Comparison of ENCODE assay signal across 8 cellular contexts in genomic region chr7:30505174-30505697, GRCh38. TPM values are rescaled to one million over a fixed set of nuclear protein-coding genes. Genes with fewer than 3 reads are reported as not detected.
DNase-seq lines count a peak whose midpoint lies in the region; ATAC-seq and TF ChIP-seq lines count a peak whose summit lies in the region.

No MANE protein-coding gene starts in this region.

- BruUV-seq in Caco-2 (replicated peaks; lab: Mats Ljungman, UMichigan) = TSS peak; percentile 92

- H3K36me3 ChIP-seq in Caco-2 (ENCODE audit: control insufficient read depth, insufficient read depth, low read length) = no peaks in the 10 kb centered on the region
- H3K36me3 ChIP-seq in thyroid gland = no peaks in the 10 kb centered on the region

- H3K27ac ChIP-seq in layer of hippocampus (ENCODE audit: low read depth, low read length) (peak overlapping the region; percentile 83), thyroid gland (peak overlapping the region; percentile 84 to 89 (median 89))

- H3K27me3 ChIP-seq in Caco-2 (replicated peaks; ENCODE audit: control insufficient read depth, insufficient read depth, low read length) (no peaks in the 10 kb centered on the region), layer of hippocampus (ENCODE audit: control insufficient read depth, insufficient read depth, low read length) (no peaks in the 10 kb centered on the region), thyroid gland (no peaks in the 10 kb centered on the region)

- peaks cover 25% of the 10 kb centered on the region for H3K36me3 Mint-ChIP-seq in Caco-2 (ENCODE audit: insufficient read depth, unreplicated experiment)
- H3K36me3 Mint-ChIP-seq in activated naive CD8-positive, alpha-beta T cell = peaks cover 6% of the 10 kb centered on the region

- no peak for TF ChIP-seq CTCF in Caco-2 (IDR thresholded peaks at IDR 0.05; ENCODE audit: insufficient read depth in 1 of 2, low read depth in 1 of 2, low read length in 1 of 2, severe bottlenecking in 1 of 2, unreplicated experiment in 1 of 2)
- peak in 2 of 6 experiments; percentile 11 to 15 for TF ChIP-seq CTCF in thyroid gland (IDR thresholded peaks at IDR 0.05)

- H3K9me3 ChIP-seq in Caco-2 (no peaks in the 10 kb centered on the region), thyroid gland (no peaks in the 10 kb centered on the region)

- TF ChIP-seq POLR2A in thyroid gland (IDR thresholded peaks at IDR 0.05) = no peak

- H3K4me3 Mint-ChIP-seq in Caco-2 (ENCODE audit: unreplicated experiment) = peak overlapping the region; percentile 80
- H3K4me3 Mint-ChIP-seq in activated naive CD8-positive, alpha-beta T cell = peak overlapping the region; percentile 99

- CTCF ChIA-PET in Caco-2 (lab: Charles Lee) = no interaction called here

- POLR2A ChIA-PET in Caco-2 (lab: Charles Lee) = no interaction called here

- peak; percentile 18 for ATAC-seq in HG02885 (IDR thresholded peaks at IDR 0.05; ENCODE audit: poor library complexity, unreplicated experiment)

- peak overlapping the region; percentile 35 for H3K4me3 ChIP-seq in Caco-2 (ENCODE audit: low read depth, low read length)
- peak overlapping the region in 2 of 3 donors; percentile 26 to 91 for H3K4me3 ChIP-seq in thyroid gland (replicated peaks in 1 of 3)

- H3K9me3 Mint-ChIP-seq in Caco-2 (ENCODE audit: unreplicated experiment) = no peaks in the 10 kb centered on the region
- H3K9me3 Mint-ChIP-seq in activated naive CD8-positive, alpha-beta T cell (ENCODE audit: low read depth) = no peaks in the 10 kb centered on the region

- H3K27ac Mint-ChIP-seq in Caco-2 (ENCODE audit: unreplicated experiment) = peak overlapping the region; percentile 80
- peak overlapping the region; percentile 97 for H3K27ac Mint-ChIP-seq in activated naive CD8-positive, alpha-beta T cell

- intact Hi-C loops in Caco-2 (cut with micrococcal nuclease; ENCODE audit: unreplicated experiment) (loop anchor here (2.0 kb wide), 1 partner anchor 26 kb away; the partner anchor contains the start of gene NOD1), thyroid gland (cut with DNase I) (loop anchor here (10.0 kb wide), 1 partner anchor 60 kb away; no protein-coding TSS in a partner anchor)

- no peaks in the 10 kb centered on the region for H3K27me3 Mint-ChIP-seq in Caco-2 (ENCODE audit: insufficient read depth, unreplicated experiment)
- no peaks in the 10 kb centered on the region for H3K27me3 Mint-ChIP-seq in activated naive CD8-positive, alpha-beta T cell

- H3K4me1 ChIP-seq in Caco-2 (peaks cover 8% of the 10 kb centered on the region; the same call in 1 of the 2 replicates), thyroid gland (peaks cover 18 to 24% of the 10 kb centered on the region in 2 donors)

- DNase-seq in Caco-2 (no peak), thyroid gland (no peak), NCI-H510A treated with DMSO at 0.1 percent for 48 hours (lab: John Stamatoyannopoulos, UW) (no peak)
- no peak for DNase-seq in NK-92 treated with Interleukin-12 subunit alpha and Interleukin-12 subunit beta, amount 100 ng/mL, for 24 hours (lab: John Stamatoyannopoulos, UW)
- no peak for DNase-seq in effector CD4-positive, alpha-beta T cell

- peaks cover 28% of the 10 kb centered on the region for H3K4me1 Mint-ChIP-seq in Caco-2 (ENCODE audit: low read depth, unreplicated experiment)
- peaks cover 44% of the 10 kb centered on the region for H3K4me1 Mint-ChIP-seq in activated naive CD8-positive, alpha-beta T cell (ENCODE audit: low read depth)

- 19 to 26% methylated on average over 18 to 19 of the region's 19 CpGs for WGBS in thyroid gland, 2 donors

RNA-seq across cellular contexts. Expression of gene GGCT, which starts 0.6 kb away (rescaled TPM):
- total RNA-seq in Caco-2 (2022) = 75.2 and 78.7 TPM in 2 replicates
- 10 to 100 TPM; 24.1 to 47.0 (median 30.1) TPM for total RNA-seq in thyroid gland

RNA-seq across cellular contexts. Expression of gene NOD1, which starts 26.7 kb away (rescaled TPM):
- total RNA-seq in Caco-2 (2022) (5.4 and 7.0 TPM in 2 replicates), thyroid gland (10 to 100 TPM; 15.6 to 50.4 (median 26.7) TPM)
